1 cellular context compared by ENCODE assay signal in the genomic region with DNA sequence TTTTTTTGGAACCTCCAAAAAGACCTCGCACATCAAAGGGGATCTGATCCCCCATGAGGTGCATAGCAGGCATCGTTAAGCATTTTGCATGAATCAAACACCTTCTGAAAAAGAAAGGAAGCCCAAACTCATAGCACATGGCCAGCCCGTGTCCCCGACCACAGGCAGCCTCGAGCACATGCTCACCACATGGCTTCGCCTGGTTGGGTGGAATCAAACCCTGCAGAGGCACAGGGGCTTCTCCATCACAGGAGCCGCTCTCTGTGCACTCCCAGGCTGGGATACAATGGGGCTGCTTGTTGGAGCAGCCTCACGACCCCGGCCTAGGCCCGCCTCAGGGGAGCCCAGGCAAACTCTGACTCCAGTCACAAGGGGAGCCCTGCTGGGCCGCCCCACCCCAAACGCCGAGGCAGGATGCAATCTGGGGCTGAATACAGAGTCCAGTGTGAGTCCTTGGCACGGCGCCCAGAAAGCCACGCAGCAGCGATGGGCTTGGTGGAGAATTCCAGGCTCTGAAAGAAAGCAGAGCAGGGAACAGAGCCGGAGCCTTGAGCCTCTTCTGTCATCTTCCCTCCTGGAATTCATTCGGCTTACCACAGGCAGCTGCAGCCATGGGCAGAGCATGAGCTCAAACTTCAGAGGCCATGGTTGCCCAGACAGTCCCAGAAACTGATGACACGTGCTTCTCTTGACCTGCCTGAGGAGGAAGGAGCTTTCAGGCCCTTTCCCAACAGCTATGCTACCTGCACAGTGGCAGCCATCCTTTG.
TF ChIP-seq lines count a peak whose summit lies in the region.

No MANE protein-coding gene starts in this region.

TF ChIP-seq in GM23338, 12 proteins besides CTCF, POLR2A, EP300 and RAD21 (continued from another document):
- TF ChIP-seq, protein P1, sequence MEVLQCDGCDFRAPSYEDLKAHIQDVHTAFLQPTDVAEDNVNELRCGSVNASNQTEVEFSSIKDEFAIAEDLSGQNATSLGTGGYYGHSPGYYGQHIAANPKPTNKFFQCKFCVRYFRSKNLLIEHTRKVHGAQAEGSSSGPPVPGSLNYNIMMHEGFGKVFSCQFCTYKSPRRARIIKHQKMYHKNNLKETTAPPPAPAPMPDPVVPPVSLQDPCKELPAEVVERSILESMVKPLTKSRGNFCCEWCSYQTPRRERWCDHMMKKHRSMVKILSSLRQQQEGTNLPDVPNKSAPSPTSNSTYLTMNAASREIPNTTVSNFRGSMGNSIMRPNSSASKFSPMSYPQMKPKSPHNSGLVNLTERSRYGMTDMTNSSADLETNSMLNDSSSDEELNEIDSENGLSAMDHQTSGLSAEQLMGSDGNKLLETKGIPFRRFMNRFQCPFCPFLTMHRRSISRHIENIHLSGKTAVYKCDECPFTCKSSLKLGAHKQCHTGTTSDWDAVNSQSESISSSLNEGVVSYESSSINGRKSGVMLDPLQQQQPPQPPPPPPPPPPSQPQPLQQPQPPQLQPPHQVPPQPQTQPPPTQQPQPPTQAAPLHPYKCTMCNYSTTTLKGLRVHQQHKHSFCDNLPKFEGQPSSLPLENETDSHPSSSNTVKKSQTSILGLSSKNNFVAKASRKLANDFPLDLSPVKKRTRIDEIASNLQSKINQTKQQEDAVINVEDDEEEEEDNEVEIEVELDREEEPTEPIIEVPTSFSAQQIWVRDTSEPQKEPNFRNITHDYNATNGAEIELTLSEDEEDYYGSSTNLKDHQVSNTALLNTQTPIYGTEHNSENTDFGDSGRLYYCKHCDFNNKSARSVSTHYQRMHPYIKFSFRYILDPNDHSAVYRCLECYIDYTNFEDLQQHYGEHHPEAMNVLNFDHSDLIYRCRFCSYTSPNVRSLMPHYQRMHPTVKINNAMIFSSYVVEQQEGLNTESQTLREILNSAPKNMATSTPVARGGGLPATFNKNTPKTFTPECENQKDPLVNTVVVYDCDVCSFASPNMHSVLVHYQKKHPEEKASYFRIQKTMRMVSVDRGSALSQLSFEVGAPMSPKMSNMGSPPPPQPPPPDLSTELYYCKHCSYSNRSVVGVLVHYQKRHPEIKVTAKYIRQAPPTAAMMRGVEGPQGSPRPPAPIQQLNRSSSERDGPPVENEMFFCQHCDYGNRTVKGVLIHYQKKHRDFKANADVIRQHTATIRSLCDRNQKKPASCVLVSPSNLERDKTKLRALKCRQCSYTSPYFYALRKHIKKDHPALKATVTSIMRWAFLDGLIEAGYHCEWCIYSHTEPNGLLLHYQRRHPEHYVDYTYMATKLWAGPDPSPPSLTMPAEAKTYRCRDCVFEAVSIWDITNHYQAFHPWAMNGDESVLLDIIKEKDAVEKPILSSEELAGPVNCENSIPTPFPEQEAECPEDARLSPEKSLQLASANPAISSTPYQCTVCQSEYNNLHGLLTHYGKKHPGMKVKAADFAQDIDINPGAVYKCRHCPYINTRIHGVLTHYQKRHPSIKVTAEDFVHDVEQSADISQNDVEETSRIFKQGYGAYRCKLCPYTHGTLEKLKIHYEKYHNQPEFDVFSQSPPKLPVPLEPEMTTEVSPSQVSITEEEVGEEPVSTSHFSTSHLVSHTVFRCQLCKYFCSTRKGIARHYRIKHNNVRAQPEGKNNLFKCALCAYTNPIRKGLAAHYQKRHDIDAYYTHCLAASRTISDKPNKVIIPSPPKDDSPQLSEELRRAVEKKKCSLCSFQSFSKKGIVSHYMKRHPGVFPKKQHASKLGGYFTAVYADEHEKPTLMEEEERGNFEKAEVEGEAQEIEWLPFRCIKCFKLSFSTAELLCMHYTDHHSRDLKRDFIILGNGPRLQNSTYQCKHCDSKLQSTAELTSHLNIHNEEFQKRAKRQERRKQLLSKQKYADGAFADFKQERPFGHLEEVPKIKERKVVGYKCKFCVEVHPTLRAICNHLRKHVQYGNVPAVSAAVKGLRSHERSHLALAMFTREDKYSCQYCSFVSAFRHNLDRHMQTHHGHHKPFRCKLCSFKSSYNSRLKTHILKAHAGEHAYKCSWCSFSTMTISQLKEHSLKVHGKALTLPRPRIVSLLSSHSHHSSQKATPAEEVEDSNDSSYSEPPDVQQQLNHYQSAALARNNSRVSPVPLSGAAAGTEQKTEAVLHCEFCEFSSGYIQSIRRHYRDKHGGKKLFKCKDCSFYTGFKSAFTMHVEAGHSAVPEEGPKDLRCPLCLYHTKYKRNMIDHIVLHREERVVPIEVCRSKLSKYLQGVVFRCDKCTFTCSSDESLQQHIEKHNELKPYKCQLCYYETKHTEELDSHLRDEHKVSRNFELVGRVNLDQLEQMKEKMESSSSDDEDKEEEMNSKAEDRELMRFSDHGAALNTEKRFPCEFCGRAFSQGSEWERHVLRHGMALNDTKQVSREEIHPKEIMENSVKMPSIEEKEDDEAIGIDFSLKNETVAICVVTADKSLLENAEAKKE (CRISPR knock-in tag; IDR thresholded peaks at IDR 0.05): no peak
- no peak for TF ChIP-seq ZNF331 (CRISPR knock-in tag; IDR thresholded peaks at IDR 0.05; ENCODE audit: low read depth)
- no peak for TF ChIP-seq JUNB (IDR thresholded peaks at IDR 0.05; ENCODE audit: unreplicated experiment)
- TF ChIP-seq, protein P2, sequence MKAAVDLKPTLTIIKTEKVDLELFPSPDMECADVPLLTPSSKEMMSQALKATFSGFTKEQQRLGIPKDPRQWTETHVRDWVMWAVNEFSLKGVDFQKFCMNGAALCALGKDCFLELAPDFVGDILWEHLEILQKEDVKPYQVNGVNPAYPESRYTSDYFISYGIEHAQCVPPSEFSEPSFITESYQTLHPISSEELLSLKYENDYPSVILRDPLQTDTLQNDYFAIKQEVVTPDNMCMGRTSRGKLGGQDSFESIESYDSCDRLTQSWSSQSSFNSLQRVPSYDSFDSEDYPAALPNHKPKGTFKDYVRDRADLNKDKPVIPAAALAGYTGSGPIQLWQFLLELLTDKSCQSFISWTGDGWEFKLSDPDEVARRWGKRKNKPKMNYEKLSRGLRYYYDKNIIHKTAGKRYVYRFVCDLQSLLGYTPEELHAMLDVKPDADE (IDR thresholded peaks at IDR 0.05): no peak
- TF ChIP-seq EZH2phosphoT487 (IDR thresholded peaks at IDR 0.05; ENCODE audit: unreplicated experiment): no peak
- TF ChIP-seq, protein P3, sequence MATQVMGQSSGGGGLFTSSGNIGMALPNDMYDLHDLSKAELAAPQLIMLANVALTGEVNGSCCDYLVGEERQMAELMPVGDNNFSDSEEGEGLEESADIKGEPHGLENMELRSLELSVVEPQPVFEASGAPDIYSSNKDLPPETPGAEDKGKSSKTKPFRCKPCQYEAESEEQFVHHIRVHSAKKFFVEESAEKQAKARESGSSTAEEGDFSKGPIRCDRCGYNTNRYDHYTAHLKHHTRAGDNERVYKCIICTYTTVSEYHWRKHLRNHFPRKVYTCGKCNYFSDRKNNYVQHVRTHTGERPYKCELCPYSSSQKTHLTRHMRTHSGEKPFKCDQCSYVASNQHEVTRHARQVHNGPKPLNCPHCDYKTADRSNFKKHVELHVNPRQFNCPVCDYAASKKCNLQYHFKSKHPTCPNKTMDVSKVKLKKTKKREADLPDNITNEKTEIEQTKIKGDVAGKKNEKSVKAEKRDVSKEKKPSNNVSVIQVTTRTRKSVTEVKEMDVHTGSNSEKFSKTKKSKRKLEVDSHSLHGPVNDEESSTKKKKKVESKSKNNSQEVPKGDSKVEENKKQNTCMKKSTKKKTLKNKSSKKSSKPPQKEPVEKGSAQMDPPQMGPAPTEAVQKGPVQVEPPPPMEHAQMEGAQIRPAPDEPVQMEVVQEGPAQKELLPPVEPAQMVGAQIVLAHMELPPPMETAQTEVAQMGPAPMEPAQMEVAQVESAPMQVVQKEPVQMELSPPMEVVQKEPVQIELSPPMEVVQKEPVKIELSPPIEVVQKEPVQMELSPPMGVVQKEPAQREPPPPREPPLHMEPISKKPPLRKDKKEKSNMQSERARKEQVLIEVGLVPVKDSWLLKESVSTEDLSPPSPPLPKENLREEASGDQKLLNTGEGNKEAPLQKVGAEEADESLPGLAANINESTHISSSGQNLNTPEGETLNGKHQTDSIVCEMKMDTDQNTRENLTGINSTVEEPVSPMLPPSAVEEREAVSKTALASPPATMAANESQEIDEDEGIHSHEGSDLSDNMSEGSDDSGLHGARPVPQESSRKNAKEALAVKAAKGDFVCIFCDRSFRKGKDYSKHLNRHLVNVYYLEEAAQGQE (IDR thresholded peaks at IDR 0.05; ENCODE audit: unreplicated experiment): no peak
- no peak for TF ChIP-seq CREB1 (CRISPR knock-in tag; IDR thresholded peaks at IDR 0.05; ENCODE audit: low read depth)
- TF ChIP-seq ZNF114 (CRISPR knock-in tag; IDR thresholded peaks at IDR 0.05): no peak
- TF ChIP-seq STAT1 (IDR thresholded peaks at IDR 0.05; ENCODE audit: unreplicated experiment): no peak
- no peak for TF ChIP-seq NANOG (IDR thresholded peaks at IDR 0.05; ENCODE audit: borderline replicate concordance)
